ENCODE assay signal across 29 cellular contexts in genomic region chr17:44489581-44489980, GRCh38.
"Had no signal": no experiment of that assay in that cellular context is flagged by ENCODE, and none has a peak within 500 bp of the region (broad histone marks: within the 10 kb centered on the region; RNA-seq: fewer than 3 reads in every experiment).

No MANE protein-coding gene starts in this region.

- H3K4me1 ChIP-seq: ascending aorta, breast epithelium had no signal

- H3K4me3 Mint-ChIP-seq: activated CD4-positive, alpha-beta memory T cell treated with anti-CD3 and anti-CD28 coated beads, Interleukin-2, amount 10 ng/mL, durations not matched to agents 7 days and 5 days; activated CD4-positive, alpha-beta T cell treated with anti-CD3 and anti-CD28 coated beads for 36 hours; activated CD4-positive, alpha-beta T cell treated with anti-CD3 and anti-CD28 coated beads, Interleukin-2, amount 10 ng/mL, durations not matched to agents 7 days and 5 days; activated naive CD4-positive, alpha-beta T cell treated with anti-CD3 and anti-CD28 coated beads, Interleukin-2, amount 10 ng/mL, durations not matched to agents 7 days and 5 days; activated naive CD8-positive, alpha-beta T cell treated with anti-CD3 and anti-CD28 coated beads, Interleukin-2, amount 10 ng/mL, durations not matched to agents 7 days and 5 days; activated T-cell treated with anti-CD3 and anti-CD28 coated beads, Interleukin-2, amount 50 U/mL, for 24 hours; activated T-cell treated with anti-CD3 and anti-CD28 coated beads, Interleukin-2, amount 50 U/mL, for 72 hours; brain; dendritic cell treated with granulocyte-macrophage colony-stimulating factor and Interleukin-4, amounts not matched to agents 40 ng/mL and 50 ng/mL, for 4 days; endodermal cell had no signal

- H3K36me3 ChIP-seq: ascending aorta, breast epithelium, cardiac muscle cell had no signal

- DNase-seq: activated CD4-positive, alpha-beta memory T cell treated with anti-CD3 and anti-CD28 coated beads, Interleukin-2, amount 10 ng/mL, durations not matched to agents 7 days and 5 days; activated CD4-positive, alpha-beta T cell treated with anti-CD3 and anti-CD28 coated beads for 36 hours; activated CD4-positive, alpha-beta T cell treated with anti-CD3 and anti-CD28 coated beads, Interleukin-2, amount 10 ng/mL, durations not matched to agents 7 days and 5 days; activated CD4-positive, alpha-beta T cell treated with anti-CD3 and anti-CD28 coated beads, Interleukin-2, amount 50 U/mL, for 4 hours; activated CD4-positive, CD25-positive, alpha-beta regulatory T cell; activated CD4-positive, CD25-positive, alpha-beta regulatory T cell treated with anti-CD3 and anti-CD28 coated beads, Interleukin-2, amount 50 U/mL, for 72 hours; activated CD8-positive, alpha-beta memory T cell treated with anti-CD3 and anti-CD28 coated beads, Interleukin-2, amount 50 U/mL, for 48 hours; activated gamma-delta T cell; activated naive CD4-positive, alpha-beta T cell; activated naive CD4-positive, alpha-beta T cell treated with anti-CD3 and anti-CD28 coated beads, Interleukin-2, amount 10 ng/mL, durations not matched to agents 7 days and 5 days; activated naive CD8-positive, alpha-beta T cell treated with anti-CD3 and anti-CD28 coated beads, Interleukin-2, amount 10 ng/mL, durations not matched to agents 7 days and 5 days; activated T-cell treated with anti-CD3 and anti-CD28 coated beads for 4 hours; activated T-cell treated with anti-CD3 and anti-CD28 coated beads, Interleukin-2, amount 50 U/mL, for 24 hours; activated T-cell treated with anti-CD3 and anti-CD28 coated beads, Interleukin-2, amount 50 U/mL, for 72 hours; central memory CD4-positive, alpha-beta T cell; dorsolateral prefrontal cortex; effector memory CD4-positive, alpha-beta T cell; endodermal cell; foreskin fibroblast; head of caudate nucleus; T-helper 2 cell had no signal

- H3K9me3 ChIP-seq: ascending aorta, breast epithelium had no signal

- H3K27ac ChIP-seq: ascending aorta, breast epithelium, cardiac muscle cell, coronary artery, dorsolateral prefrontal cortex, epithelial cell of prostate had no signal

- H3K27me3 ChIP-seq: ascending aorta, breast epithelium, cardiac muscle cell, dorsolateral prefrontal cortex had no signal

- ATAC-seq: activated CD4-positive, alpha-beta T cell treated with anti-CD3 and anti-CD28 coated beads for 36 hours; activated naive CD4-positive, alpha-beta T cell treated with anti-CD3 and anti-CD28 coated beads, Interleukin-2, amount 50 U/mL, for 72 hours; activated T-cell treated with anti-CD3 and anti-CD28 coated beads, Interleukin-2, amount 50 U/mL, for 72 hours had no signal

- H3K27ac Mint-ChIP-seq: activated CD4-positive, alpha-beta memory T cell treated with anti-CD3 and anti-CD28 coated beads, Interleukin-2, amount 10 ng/mL, durations not matched to agents 7 days and 5 days; activated CD4-positive, alpha-beta T cell treated with anti-CD3 and anti-CD28 coated beads for 36 hours; activated CD4-positive, alpha-beta T cell treated with anti-CD3 and anti-CD28 coated beads, Interleukin-2, amount 10 ng/mL, durations not matched to agents 7 days and 5 days; activated naive CD4-positive, alpha-beta T cell treated with anti-CD3 and anti-CD28 coated beads, Interleukin-2, amount 10 ng/mL, durations not matched to agents 7 days and 5 days; activated naive CD8-positive, alpha-beta T cell treated with anti-CD3 and anti-CD28 coated beads, Interleukin-2, amount 10 ng/mL, durations not matched to agents 7 days and 5 days; activated T-cell treated with anti-CD3 and anti-CD28 coated beads, Interleukin-2, amount 50 U/mL, for 24 hours; activated T-cell treated with anti-CD3 and anti-CD28 coated beads, Interleukin-2, amount 50 U/mL, for 72 hours; brain; dendritic cell treated with granulocyte-macrophage colony-stimulating factor and Interleukin-4, amounts not matched to agents 40 ng/mL and 50 ng/mL, for 4 days; endodermal cell had no signal

- H3K27me3 Mint-ChIP-seq: activated CD4-positive, alpha-beta memory T cell treated with anti-CD3 and anti-CD28 coated beads, Interleukin-2, amount 10 ng/mL, durations not matched to agents 7 days and 5 days; activated CD4-positive, alpha-beta T cell treated with anti-CD3 and anti-CD28 coated beads for 36 hours; activated CD4-positive, alpha-beta T cell treated with anti-CD3 and anti-CD28 coated beads, Interleukin-2, amount 10 ng/mL, durations not matched to agents 7 days and 5 days; activated naive CD4-positive, alpha-beta T cell treated with anti-CD3 and anti-CD28 coated beads, Interleukin-2, amount 10 ng/mL, durations not matched to agents 7 days and 5 days; activated T-cell treated with anti-CD3 and anti-CD28 coated beads, Interleukin-2, amount 50 U/mL, for 24 hours; brain; dendritic cell treated with granulocyte-macrophage colony-stimulating factor and Interleukin-4, amounts not matched to agents 40 ng/mL and 50 ng/mL, for 4 days had no signal

- H3K4me3 ChIP-seq: ascending aorta, breast epithelium, cardiac muscle cell, coronary artery, dorsolateral prefrontal cortex had no signal

- H3K9me3 Mint-ChIP-seq: activated CD4-positive, alpha-beta memory T cell treated with anti-CD3 and anti-CD28 coated beads, Interleukin-2, amount 10 ng/mL, durations not matched to agents 7 days and 5 days; activated naive CD4-positive, alpha-beta T cell treated with anti-CD3 and anti-CD28 coated beads, Interleukin-2, amount 10 ng/mL, durations not matched to agents 7 days and 5 days; activated naive CD4-positive, alpha-beta T cell treated with anti-CD3 and anti-CD28 coated beads, Interleukin-2, amount 50 U/mL, for 72 hours; activated naive CD8-positive, alpha-beta T cell treated with anti-CD3 and anti-CD28 coated beads, Interleukin-2, amount 10 ng/mL, durations not matched to agents 7 days and 5 days; activated T-cell treated with anti-CD3 and anti-CD28 coated beads, Interleukin-2, amount 50 U/mL, for 24 hours; activated T-cell treated with anti-CD3 and anti-CD28 coated beads, Interleukin-2, amount 50 U/mL, for 72 hours; dendritic cell treated with granulocyte-macrophage colony-stimulating factor and Interleukin-4, amounts not matched to agents 40 ng/mL and 50 ng/mL, for 4 days; endodermal cell had no signal
